In genomic region chr9:28758971-28759370, GRCh38 we compare ENCODE assay signal across 23 cellular contexts.
"Had no signal": no experiment of that assay in that cellular context is flagged by ENCODE, and none has a peak within 500 bp of the region (broad histone marks: within the 10 kb centered on the region; RNA-seq: fewer than 3 reads in every experiment).

No MANE protein-coding gene starts in this region.

- H3K27ac Mint-ChIP-seq: dendritic cell treated with granulocyte-macrophage colony-stimulating factor and Interleukin-4, amounts not matched to agents 40 ng/mL and 50 ng/mL, for 4 days; effector memory CD8-positive, alpha-beta T cell; endodermal cell had no signal

- H3K27ac ChIP-seq: colonic mucosa, coronary artery, dorsolateral prefrontal cortex, epithelial cell of prostate, esophagus muscularis mucosa, esophagus squamous epithelium, foreskin keratinocyte, gastrocnemius medialis, gastroesophageal sphincter, heart left ventricle had no signal

- H3K9me3 ChIP-seq: colonic mucosa, esophagus muscularis mucosa, esophagus squamous epithelium, gastrocnemius medialis, gastroesophageal sphincter had no signal

- H3K9me3 Mint-ChIP-seq: dendritic cell treated with granulocyte-macrophage colony-stimulating factor and Interleukin-4, amounts not matched to agents 40 ng/mL and 50 ng/mL, for 4 days had no signal

- H3K4me3 Mint-ChIP-seq: dendritic cell treated with granulocyte-macrophage colony-stimulating factor and Interleukin-4, amounts not matched to agents 40 ng/mL and 50 ng/mL, for 4 days; effector memory CD8-positive, alpha-beta T cell; endodermal cell had no signal

- H3K36me3 ChIP-seq: colonic mucosa, esophagus muscularis mucosa, esophagus squamous epithelium, gastrocnemius medialis, gastroesophageal sphincter, heart left ventricle had no signal

- H3K27me3 Mint-ChIP-seq: dendritic cell treated with granulocyte-macrophage colony-stimulating factor and Interleukin-4, amounts not matched to agents 40 ng/mL and 50 ng/mL, for 4 days; effector memory CD8-positive, alpha-beta T cell had no signal

- H3K27me3 ChIP-seq: colonic mucosa, dorsolateral prefrontal cortex, esophagus muscularis mucosa, esophagus squamous epithelium, foreskin keratinocyte, gastrocnemius medialis, gastroesophageal sphincter, heart left ventricle had no signal

- DNase-seq: colonic mucosa; cortex of kidney; dermis blood vessel endothelial cell; dorsolateral prefrontal cortex; effector CD4-positive, alpha-beta T cell; effector CD8-positive, alpha-beta T cell; effector memory CD4-positive, alpha-beta T cell; effector memory CD8-positive, alpha-beta T cell; endodermal cell; erythroblast; esophagus squamous epithelium; foreskin fibroblast; foreskin keratinocyte; foreskin melanocyte; gastrocnemius medialis; glutamatergic neuron; head of caudate nucleus; heart left ventricle had no signal

- H3K4me1 ChIP-seq: colonic mucosa, esophagus muscularis mucosa, esophagus squamous epithelium, foreskin keratinocyte, gastrocnemius medialis, gastroesophageal sphincter, heart left ventricle had no signal

- H3K4me3 ChIP-seq: colonic mucosa, coronary artery, dorsolateral prefrontal cortex, esophagus muscularis mucosa, esophagus squamous epithelium, gastrocnemius medialis, gastroesophageal sphincter, heart left ventricle had no signal
